32 cellular contexts compared by ENCODE assay signal in genomic region chr6:145235207-145235606, GRCh38.
"Had no signal": no experiment of that assay in that cellular context is flagged by ENCODE, and none has a peak within 500 bp of the region (broad histone marks: within the 10 kb centered on the region; RNA-seq: fewer than 3 reads in every experiment).

No MANE protein-coding gene starts in this region.

- H3K9me3 Mint-ChIP-seq: activated CD4-positive, alpha-beta memory T cell treated with anti-CD3 and anti-CD28 coated beads for 36 hours; activated T-helper 1 cell treated with anti-CD3 and anti-CD28 coated beads, Interleukin-12 subunit alpha, Interleukin-12 subunit beta, Interleukin-2, Interleukin-4 antibody, amounts not matched to agents 30 ng/mL and 10 ng/mL and 1 ng/mL, durations not matched to agents 14 hours and 24 hours and 36 hours; T-helper 1 cell treated with Interleukin-12 subunit alpha and Interleukin-12 subunit beta and Interleukin-4 antibody, amounts not matched to agents 30 μg/mL and 1 μg/mL, for 36 hours; T-helper 2 cell treated with Interferon-gamma antibody and Interleukin-4, amounts not matched to agents 5 μg/mL and 100 μg/mL, for 36 hours had no signal

- H3K9me3 ChIP-seq: adrenal gland, Peyer's patch, SJSA1, SK-N-SH had no signal

- H3K9me2 ChIP-seq: SK-N-SH had no signal

- H3K27ac ChIP-seq: adrenal gland, Peyer's patch, SJSA1 had no signal

- H3K27me3 ChIP-seq: adrenal gland, Peyer's patch, SJSA1 had no signal

- H3K4me1 Mint-ChIP-seq: activated CD4-positive, alpha-beta T cell treated with anti-CD3 and anti-CD28 coated beads for 36 hours; brain had no signal

- H3K4me2 ChIP-seq: SK-N-SH had no signal

- H3K27me3 Mint-ChIP-seq: brain had no signal

- H3K4me1 ChIP-seq: adrenal gland, Peyer's patch, SJSA1 had no signal

- ATAC-seq: activated CD4-positive, alpha-beta T cell treated with anti-CD3 and anti-CD28 coated beads for 36 hours; activated CD4-positive, CD25-positive, alpha-beta regulatory T cell treated with anti-CD3 and anti-CD28 coated beads, Interleukin-2, amount 50 U/mL, for 24 hours; activated naive CD4-positive, alpha-beta T cell treated with anti-CD3 and anti-CD28 coated beads, Interleukin-2, amount 50 U/mL, for 72 hours; activated T-cell treated with anti-CD3 and anti-CD28 coated beads, Interleukin-2, amount 50 U/mL, for 4 hours; WTC11 had no signal

- H3K4me3 ChIP-seq: adrenal gland, Peyer's patch, SJSA1 had no signal

- H3K9ac ChIP-seq: SK-N-SH had no signal

- H3K4me3 Mint-ChIP-seq: activated CD4-positive, alpha-beta memory T cell treated with anti-CD3 and anti-CD28 coated beads for 36 hours; activated CD4-positive, alpha-beta T cell treated with anti-CD3 and anti-CD28 coated beads for 36 hours; activated naive CD4-positive, alpha-beta T cell treated with anti-CD3 and anti-CD28 coated beads for 36 hours; activated T-cell treated with anti-CD3 and anti-CD28 coated beads, Interleukin-2, amount 50 U/mL, for 4 hours; activated T-helper 1 cell treated with anti-CD3 and anti-CD28 coated beads, Interleukin-12 subunit alpha, Interleukin-12 subunit beta, Interleukin-2, Interleukin-4 antibody, amounts not matched to agents 30 ng/mL and 10 ng/mL and 1 ng/mL, durations not matched to agents 14 hours and 24 hours and 36 hours; brain; T-helper 1 cell treated with Interleukin-12 subunit alpha and Interleukin-12 subunit beta and Interleukin-4 antibody, amounts not matched to agents 30 μg/mL and 1 μg/mL, for 36 hours; T-helper 2 cell treated with Interferon-gamma antibody and Interleukin-4, amounts not matched to agents 5 μg/mL and 100 μg/mL, for 36 hours; WTC11 had no signal

- H3K27ac Mint-ChIP-seq: activated CD4-positive, alpha-beta memory T cell treated with anti-CD3 and anti-CD28 coated beads for 36 hours; activated CD4-positive, alpha-beta T cell treated with anti-CD3 and anti-CD28 coated beads for 36 hours; activated naive CD4-positive, alpha-beta T cell treated with anti-CD3 and anti-CD28 coated beads for 36 hours; activated naive CD4-positive, alpha-beta T cell treated with anti-CD3 and anti-CD28 coated beads, Interleukin-2, amount 50 U/mL, for 72 hours; activated T-helper 1 cell treated with anti-CD3 and anti-CD28 coated beads, Interleukin-12 subunit alpha, Interleukin-12 subunit beta, Interleukin-2, Interleukin-4 antibody, amounts not matched to agents 30 ng/mL and 10 ng/mL and 1 ng/mL, durations not matched to agents 14 hours and 24 hours and 36 hours; brain; T-helper 1 cell treated with Interleukin-12 subunit alpha and Interleukin-12 subunit beta and Interleukin-4 antibody, amounts not matched to agents 30 μg/mL and 1 μg/mL, for 36 hours; T-helper 2 cell treated with Interferon-gamma antibody and Interleukin-4, amounts not matched to agents 5 μg/mL and 100 μg/mL, for 36 hours; WTC11 had no signal

- H3K36me3 ChIP-seq: adrenal gland, Peyer's patch, SJSA1 had no signal

- DNase-seq: activated CD4-positive, alpha-beta memory T cell treated with anti-CD3 and anti-CD28 coated beads for 36 hours; activated CD4-positive, alpha-beta T cell treated with anti-CD3 and anti-CD28 coated beads for 36 hours; activated CD4-positive, alpha-beta T cell treated with anti-CD3 and anti-CD28 coated beads, Interleukin-2, amount 50 U/mL, for 1 hour; activated CD8-positive, alpha-beta memory T cell treated with anti-CD3 and anti-CD28 coated beads, Interleukin-2, amount 50 U/mL, for 4 hours; activated gamma-delta T cell treated with Interleukin-2 at 50 U/mL for 16 hours; activated naive CD4-positive, alpha-beta T cell treated with anti-CD3 and anti-CD28 coated beads for 36 hours; activated T-cell treated with anti-CD3 and anti-CD28 coated beads for 4 hours; activated T-cell treated with anti-CD3 and anti-CD28 coated beads, Interleukin-2, amount 50 U/mL, for 4 hours; adrenal gland; caudate nucleus; Karpas-422; NCI-H1092 treated with DMSO at 0.1 percent for 48 hours; NCI-H1417; NCI-H146; NCI-H187 treated with DMSO at 0.1 percent for 48 hours; NCI-H2081; NCI-H2171 treated with DMSO at 0.1 percent for 48 hours; NCI-H226; NCI-H446 treated with DMSO at 0.1 percent for 48 hours; NCI-H524; Peyer's patch; RPMI8226; SHP77 treated with DMSO at 0.1 percent for 48 hours; SK-N-SH had no signal

- H3K36me3 Mint-ChIP-seq: activated CD4-positive, alpha-beta memory T cell treated with anti-CD3 and anti-CD28 coated beads for 36 hours; activated naive CD4-positive, alpha-beta T cell treated with anti-CD3 and anti-CD28 coated beads, Interleukin-2, amount 50 U/mL, for 72 hours; brain had no signal
